Comparison of ENCODE assay signal across 1 cellular context in the genomic region with DNA sequence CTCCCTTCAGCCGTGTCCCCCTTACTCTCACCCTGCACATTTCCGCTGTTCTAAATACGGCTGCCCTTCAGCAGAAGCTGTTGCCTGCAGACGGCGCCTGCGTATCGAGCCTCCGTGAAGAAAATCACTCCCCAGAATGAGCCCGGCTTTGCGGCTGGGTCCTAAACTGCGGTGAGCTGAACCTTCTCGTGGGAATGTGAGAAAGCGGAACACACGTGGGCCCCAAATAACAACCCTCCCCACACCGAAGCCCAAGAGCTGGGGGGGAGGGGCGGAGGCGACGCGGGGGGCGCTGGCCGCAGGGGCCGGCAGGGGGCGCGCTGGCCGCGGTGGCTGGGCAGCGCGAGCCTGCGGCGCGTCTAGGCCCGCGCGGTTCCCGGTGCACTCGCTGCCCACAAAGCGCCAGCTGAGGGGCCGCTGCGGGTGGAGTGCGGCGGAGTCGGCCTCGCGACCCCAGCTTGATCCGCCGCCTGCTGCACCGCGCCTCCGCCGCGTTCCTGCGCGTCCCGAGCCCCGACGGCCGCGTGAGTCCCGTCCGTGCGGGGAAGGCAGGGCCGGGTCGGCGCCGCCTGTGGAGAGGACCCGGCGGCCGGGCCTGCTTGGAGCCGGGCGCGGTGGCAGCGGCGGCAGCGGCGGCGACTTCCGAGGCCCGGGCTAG.
TF ChIP-seq lines count a peak whose summit lies in the region.

A gene with protein sequence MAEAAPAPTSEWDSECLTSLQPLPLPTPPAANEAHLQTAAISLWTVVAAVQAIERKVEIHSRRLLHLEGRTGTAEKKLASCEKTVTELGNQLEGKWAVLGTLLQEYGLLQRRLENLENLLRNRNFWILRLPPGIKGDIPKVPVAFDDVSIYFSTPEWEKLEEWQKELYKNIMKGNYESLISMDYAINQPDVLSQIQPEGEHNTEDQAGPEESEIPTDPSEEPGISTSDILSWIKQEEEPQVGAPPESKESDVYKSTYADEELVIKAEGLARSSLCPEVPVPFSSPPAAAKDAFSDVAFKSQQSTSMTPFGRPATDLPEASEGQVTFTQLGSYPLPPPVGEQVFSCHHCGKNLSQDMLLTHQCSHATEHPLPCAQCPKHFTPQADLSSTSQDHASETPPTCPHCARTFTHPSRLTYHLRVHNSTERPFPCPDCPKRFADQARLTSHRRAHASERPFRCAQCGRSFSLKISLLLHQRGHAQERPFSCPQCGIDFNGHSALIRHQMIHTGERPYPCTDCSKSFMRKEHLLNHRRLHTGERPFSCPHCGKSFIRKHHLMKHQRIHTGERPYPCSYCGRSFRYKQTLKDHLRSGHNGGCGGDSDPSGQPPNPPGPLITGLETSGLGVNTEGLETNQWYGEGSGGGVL (plus strand): TSS at position 382 of the 658 bp plus-strand sequence. CDS start 290 bp downstream, outside the sequence.

TF ChIP-seq in A549, 52 proteins besides CTCF, POLR2A, EP300 and RAD21 (continued from another document):
- TF ChIP-seq JUN (IDR thresholded peaks at IDR 0.05): peak; percentile 75 to 87; a peak in 4 of 5 replicates
